In the genomic region with DNA sequence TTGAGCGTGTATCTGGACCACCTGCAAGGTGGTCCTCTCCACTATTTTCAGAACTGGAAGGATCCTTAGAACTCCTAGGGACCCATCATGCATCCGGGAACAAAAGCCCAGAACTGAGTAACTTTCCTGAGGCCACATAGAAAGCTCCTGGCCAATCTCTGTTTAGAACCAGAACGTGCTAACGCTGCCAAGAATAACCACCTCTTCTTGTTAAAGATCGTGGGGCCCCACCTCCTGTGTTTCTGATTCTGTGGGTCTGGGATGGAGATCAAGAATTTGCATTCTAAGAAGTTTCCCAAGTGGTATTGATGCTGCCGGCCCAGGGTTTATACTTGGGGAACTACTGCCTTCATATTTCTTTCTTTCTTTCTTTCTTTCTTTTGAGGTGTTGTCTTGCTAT, we compare ENCODE assay signal across 2 cellular contexts.
TF ChIP-seq lines count a peak whose summit lies in the region.

No MANE protein-coding gene starts in this region.

TF ChIP-seq in IMR-90, 13 proteins besides CTCF, POLR2A, EP300 and RAD21:
- TF ChIP-seq CEBPB (IDR thresholded peaks at IDR 0.05; ENCODE audit: low read depth, low read length) (no peak), MXI1 (IDR thresholded peaks at IDR 0.05; ENCODE audit: borderline replicate concordance, low read depth, low read length) (no peak), CHD1 (IDR thresholded peaks at IDR 0.05; ENCODE audit: low read depth, low read length) (no peak), FOS (IDR thresholded peaks at IDR 0.05; ENCODE audit: low read depth, low read length) (no peak), BHLHE40 (IDR thresholded peaks at IDR 0.05; ENCODE audit: low read depth, low read length) (no peak), RFX5 (IDR thresholded peaks at IDR 0.05; ENCODE audit: low read depth, low read length) (no peak), MAFK (IDR thresholded peaks at IDR 0.05; ENCODE audit: low read depth, low read length) (no peak), SMC3 (IDR thresholded peaks at IDR 0.05; ENCODE audit: low read depth, low read length) (no peak), NFE2L2 (IDR thresholded peaks at IDR 0.05; ENCODE audit: low read depth, low read length) (no peak), RCOR1 (IDR thresholded peaks at IDR 0.05; ENCODE audit: insufficient replicate concordance, low read length) (no peak), MAZ (IDR thresholded peaks at IDR 0.05; ENCODE audit: borderline replicate concordance, low read depth, low read length) (no peak)
- TF ChIP-seq, protein P1, sequence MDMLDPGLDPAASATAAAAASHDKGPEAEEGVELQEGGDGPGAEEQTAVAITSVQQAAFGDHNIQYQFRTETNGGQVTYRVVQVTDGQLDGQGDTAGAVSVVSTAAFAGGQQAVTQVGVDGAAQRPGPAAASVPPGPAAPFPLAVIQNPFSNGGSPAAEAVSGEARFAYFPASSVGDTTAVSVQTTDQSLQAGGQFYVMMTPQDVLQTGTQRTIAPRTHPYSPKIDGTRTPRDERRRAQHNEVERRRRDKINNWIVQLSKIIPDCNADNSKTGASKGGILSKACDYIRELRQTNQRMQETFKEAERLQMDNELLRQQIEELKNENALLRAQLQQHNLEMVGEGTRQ (IDR thresholded peaks at IDR 0.05; ENCODE audit: low read depth, low read length) = no peak
- TF ChIP-seq, protein P2, sequence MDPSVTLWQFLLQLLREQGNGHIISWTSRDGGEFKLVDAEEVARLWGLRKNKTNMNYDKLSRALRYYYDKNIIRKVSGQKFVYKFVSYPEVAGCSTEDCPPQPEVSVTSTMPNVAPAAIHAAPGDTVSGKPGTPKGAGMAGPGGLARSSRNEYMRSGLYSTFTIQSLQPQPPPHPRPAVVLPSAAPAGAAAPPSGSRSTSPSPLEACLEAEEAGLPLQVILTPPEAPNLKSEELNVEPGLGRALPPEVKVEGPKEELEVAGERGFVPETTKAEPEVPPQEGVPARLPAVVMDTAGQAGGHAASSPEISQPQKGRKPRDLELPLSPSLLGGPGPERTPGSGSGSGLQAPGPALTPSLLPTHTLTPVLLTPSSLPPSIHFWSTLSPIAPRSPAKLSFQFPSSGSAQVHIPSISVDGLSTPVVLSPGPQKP (IDR thresholded peaks at IDR 0.05; ENCODE audit: borderline replicate concordance, low read depth, low read length) = no peak

TF ChIP-seq in GM12891, 5 proteins besides CTCF, POLR2A, EP300 and RAD21:
- no peak for TF ChIP-seq POU2F2 (IDR thresholded peaks at IDR 0.05; ENCODE audit: low read depth, low read length)
